29 cellular contexts compared by ENCODE assay signal in genomic region chr5:88214655-88215054, GRCh38. TPM values are rescaled to one million over a fixed set of nuclear protein-coding genes. Genes with fewer than 3 reads are reported as not detected.
DNase-seq lines count a peak whose midpoint lies in the region; ATAC-seq, FAIRE-seq and TF ChIP-seq lines count a peak whose summit lies in the region.
"Had no signal": no experiment of that assay in that cellular context is flagged by ENCODE, and none has a peak within 500 bp of the region (broad histone marks: within the 10 kb centered on the region; RNA-seq: fewer than 3 reads in every experiment).

No MANE protein-coding gene starts in this region.

- H3K36me3 Mint-ChIP-seq in brain, result peaks cover 74% of the 10 kb centered on the region

- H3K4me3 Mint-ChIP-seq in brain, result peak overlapping the region in 1 of 5 experiments; percentile 5
- H3K4me3 Mint-ChIP-seq: activated naive CD4-positive, alpha-beta T cell treated with anti-CD3 and anti-CD28 coated beads for 36 hours; activated T-cell treated with anti-CD3 and anti-CD28 coated beads, Interleukin-2, amount 50 U/mL, for 72 hours; CD8-positive, alpha-beta memory T cell had no signal

- ATAC-seq in GM18867 (IDR thresholded peaks at IDR 0.05; ENCODE audit: unreplicated experiment) (peak; percentile 61), GM21717 (IDR thresholded peaks at IDR 0.05; ENCODE audit: unreplicated experiment) (peak; percentile 52), HG02973 (IDR thresholded peaks at IDR 0.05; ENCODE audit: unreplicated experiment) (peak; percentile 56), GM18520 (IDR thresholded peaks at IDR 0.05; ENCODE audit: unreplicated experiment) (no peak)
- ATAC-seq: activated T-cell treated with anti-CD3 and anti-CD28 coated beads, Interleukin-2, amount 50 U/mL, for 72 hours; body of pancreas; heart left ventricle; left ventricle myocardium superior; stimulated activated naive CD8-positive, alpha-beta T cell treated with anti-CD3 and anti-CD28 coated beads, Interleukin-15, Interleukin-2, amounts not matched to agents 100 U/mL and 50 U/mL, for 24 hours had no signal

- TF ChIP-seq CTCF in brain (conservative IDR thresholded peaks at IDR 0.05), result no peak

- H3K27ac Mint-ChIP-seq in brain, result peak overlapping the region in 4 of 5 experiments; percentile 13 to 83 (median 46)
- H3K27ac Mint-ChIP-seq: activated naive CD4-positive, alpha-beta T cell treated with anti-CD3 and anti-CD28 coated beads for 36 hours; activated T-cell treated with anti-CD3 and anti-CD28 coated beads, Interleukin-2, amount 50 U/mL, for 72 hours had no signal

- H3K4me1 Mint-ChIP-seq in brain, result peaks cover 18% of the 10 kb centered on the region

- peaks cover 2 to 12% (median 4%) of the 10 kb centered on the region in 5 experiments for H3K9me3 Mint-ChIP-seq in brain
- H3K9me3 Mint-ChIP-seq: activated naive CD4-positive, alpha-beta T cell treated with anti-CD3 and anti-CD28 coated beads for 36 hours; activated T-cell treated with anti-CD3 and anti-CD28 coated beads, Interleukin-2, amount 50 U/mL, for 72 hours; CD8-positive, alpha-beta memory T cell had no signal

- FAIRE-seq in urothelium cell line (lab: Jason Lieb, UNC), result no peak
- FAIRE-seq: small intestine had no signal

- DNase-seq in kidney tubule cell (ENCODE audit: low spot score) (no peak), D341Med (ENCODE audit: low spot score) (no peak), urothelium cell line (ENCODE audit: low spot score) (no peak)
- DNase-seq: activated CD4-positive, alpha-beta T cell treated with anti-CD3 and anti-CD28 coated beads, Interleukin-2, amount 50 U/mL, for 1 hour; activated naive CD4-positive, alpha-beta T cell treated with anti-CD3 and anti-CD28 coated beads for 36 hours; activated T-cell treated with anti-CD3 and anti-CD28 coated beads, Interleukin-2, amount 50 U/mL, for 72 hours; BE2C; body of pancreas; CD8-positive, alpha-beta memory T cell; cerebellar nuclear complex; DMS 273 treated with DMSO at 0.1 percent for 48 hours; dorsolateral prefrontal cortex; heart left ventricle; islet precursor cell; left ventricle myocardium superior; MG63; NCI-H1105; NCI-H187; NCI-H2171 treated with DMSO at 0.1 percent for 48 hours; NCI-H510A; posterior cingulate gyrus; SJCRH30; small intestine; stimulated activated naive CD8-positive, alpha-beta T cell treated with anti-CD3 and anti-CD28 coated beads, Interleukin-15, Interleukin-2, amounts not matched to agents 100 U/mL and 50 U/mL, for 24 hours had no signal

- H3K27me3 Mint-ChIP-seq in brain, result peaks cover 2% of the 10 kb centered on the region
- H3K27me3 Mint-ChIP-seq: CD8-positive, alpha-beta memory T cell had no signal

RNA-seq across cellular contexts. Expression of gene TMEM161B, which starts 54.0 kb away (rescaled TPM):
- 2.8 TPM for polyA plus RNA-seq in brain (ENCODE audit: insufficient read depth, low read depth, low replicate concordance)
